ENCODE assay signal across 9 cellular contexts in the genomic region with DNA sequence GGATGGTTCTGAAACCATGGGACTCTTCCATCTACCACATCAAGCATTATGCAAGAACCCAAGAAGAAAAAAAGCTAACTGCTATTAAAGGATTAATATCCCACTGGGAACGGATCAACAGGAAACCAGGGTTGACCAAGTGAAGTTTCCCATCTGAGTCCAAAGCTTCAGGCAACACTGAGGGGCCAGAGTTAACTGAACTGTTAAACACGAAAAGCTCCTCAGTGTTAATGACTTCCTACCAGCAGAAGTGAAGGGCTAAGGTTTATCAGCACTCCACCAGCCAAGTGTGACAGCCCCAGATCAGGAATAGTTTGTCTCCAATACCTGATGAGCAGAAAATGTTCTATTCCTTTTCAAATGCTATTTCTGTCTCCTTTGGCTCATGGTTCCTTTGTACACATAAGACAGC. TPM values are rescaled to one million over a fixed set of nuclear protein-coding genes. Genes with fewer than 3 reads are reported as not detected.
DNase-seq lines count a peak whose midpoint lies in the region; ATAC-seq and TF ChIP-seq lines count a peak whose summit lies in the region.
"Had no signal": no experiment of that assay in that cellular context is flagged by ENCODE, and none has a peak within 500 bp of the region (broad histone marks: within the 10 kb centered on the region; RNA-seq: fewer than 3 reads in every experiment).

No MANE protein-coding gene starts in this region.

- peak overlapping the region; percentile 80 for H3K27ac Mint-ChIP-seq in central memory CD8-positive, alpha-beta T cell (ENCODE audit: low read depth)
- peak overlapping the region in 4 of 6 donors; percentile 2 to 71 (median 14) for H3K27ac Mint-ChIP-seq in immature natural killer cell

- no peaks in the 10 kb centered on the region for H3K36me3 Mint-ChIP-seq in central memory CD8-positive, alpha-beta T cell (ENCODE audit: insufficient read depth)
- H3K36me3 Mint-ChIP-seq in immature natural killer cell, result peaks cover 0 to 4% (median 0%) of the 10 kb centered on the region in 3 donors

- ATAC-seq in central memory CD8-positive, alpha-beta T cell (replicated peaks; ENCODE audit: extremely low read depth, poor library complexity, severe bottlenecking), result no peak
- ATAC-seq in HG02884 (IDR thresholded peaks at IDR 0.05; ENCODE audit: unreplicated experiment), result no peak

- no peaks in the 10 kb centered on the region for H3K27me3 Mint-ChIP-seq in central memory CD8-positive, alpha-beta T cell
- H3K27me3 Mint-ChIP-seq in immature natural killer cell (ENCODE audit: low read depth in 3 of 3), result peaks cover 0 to 2% (median 0%) of the 10 kb centered on the region in 3 donors

- peak overlapping the region; percentile 61 for H3K27ac ChIP-seq in temporal lobe (ENCODE audit: low read depth, low read length)

- no peak for DNase-seq in central memory CD8-positive, alpha-beta T cell (ENCODE audit: low spot score in 2 of 2)
- DNase-seq in immature natural killer cell, result no peak
- DNase-seq in activated CD4-positive, alpha-beta T cell treated with anti-CD3 and anti-CD28 coated beads, Interleukin-2, amount 50 U/mL, for 48 hours, result no peak
- no peak for DNase-seq in NCI-H345 (lab: John Stamatoyannopoulos, UW)
- no peak for DNase-seq in stimulated activated CD4-positive, alpha-beta T cell treated with anti-CD3 and anti-CD28 coated beads, Interleukin-2, amount 100 ng/mL, for 48 hours
- DNase-seq: activated CD4-positive, CD25-positive, alpha-beta regulatory T cell had no signal

- H3K4me1 Mint-ChIP-seq in central memory CD8-positive, alpha-beta T cell, result peaks cover 31% of the 10 kb centered on the region
- peaks cover 39 to 56% of the 10 kb centered on the region in 2 donors for H3K4me1 Mint-ChIP-seq in immature natural killer cell

- TF ChIP-seq RAD21 in Ishikawa (IDR thresholded peaks at IDR 0.05; ENCODE audit: low read depth), result no peak

- no peaks in the 10 kb centered on the region for H3K9me3 Mint-ChIP-seq in central memory CD8-positive, alpha-beta T cell
- no peaks in the 10 kb centered on the region for H3K9me3 Mint-ChIP-seq in immature natural killer cell

- no peak for TF ChIP-seq EP300 in Ishikawa (IDR thresholded peaks at IDR 0.05; ENCODE audit: borderline replicate concordance)

- H3K4me3 Mint-ChIP-seq in central memory CD8-positive, alpha-beta T cell, result no peak overlapping the region
- no peak overlapping the region for H3K4me3 Mint-ChIP-seq in immature natural killer cell

TF ChIP-seq in Ishikawa, 13 proteins besides CTCF, POLR2A, EP300 and RAD21:
- TF ChIP-seq CREB1 (IDR thresholded peaks at IDR 0.05; ENCODE audit: low read depth) (no peak), EGR1 (IDR thresholded peaks at IDR 0.05) (no peak), CEBPB (IDR thresholded peaks at IDR 0.05) (peak; percentile 78), TAF1 (IDR thresholded peaks at IDR 0.05; ENCODE audit: low read depth) (no peak), TEAD4 (IDR thresholded peaks at IDR 0.05) (no peak), FOXM1 (IDR thresholded peaks at IDR 0.05; ENCODE audit: borderline replicate concordance, low read depth) (no peak)
- TF ChIP-seq, protein P1, sequence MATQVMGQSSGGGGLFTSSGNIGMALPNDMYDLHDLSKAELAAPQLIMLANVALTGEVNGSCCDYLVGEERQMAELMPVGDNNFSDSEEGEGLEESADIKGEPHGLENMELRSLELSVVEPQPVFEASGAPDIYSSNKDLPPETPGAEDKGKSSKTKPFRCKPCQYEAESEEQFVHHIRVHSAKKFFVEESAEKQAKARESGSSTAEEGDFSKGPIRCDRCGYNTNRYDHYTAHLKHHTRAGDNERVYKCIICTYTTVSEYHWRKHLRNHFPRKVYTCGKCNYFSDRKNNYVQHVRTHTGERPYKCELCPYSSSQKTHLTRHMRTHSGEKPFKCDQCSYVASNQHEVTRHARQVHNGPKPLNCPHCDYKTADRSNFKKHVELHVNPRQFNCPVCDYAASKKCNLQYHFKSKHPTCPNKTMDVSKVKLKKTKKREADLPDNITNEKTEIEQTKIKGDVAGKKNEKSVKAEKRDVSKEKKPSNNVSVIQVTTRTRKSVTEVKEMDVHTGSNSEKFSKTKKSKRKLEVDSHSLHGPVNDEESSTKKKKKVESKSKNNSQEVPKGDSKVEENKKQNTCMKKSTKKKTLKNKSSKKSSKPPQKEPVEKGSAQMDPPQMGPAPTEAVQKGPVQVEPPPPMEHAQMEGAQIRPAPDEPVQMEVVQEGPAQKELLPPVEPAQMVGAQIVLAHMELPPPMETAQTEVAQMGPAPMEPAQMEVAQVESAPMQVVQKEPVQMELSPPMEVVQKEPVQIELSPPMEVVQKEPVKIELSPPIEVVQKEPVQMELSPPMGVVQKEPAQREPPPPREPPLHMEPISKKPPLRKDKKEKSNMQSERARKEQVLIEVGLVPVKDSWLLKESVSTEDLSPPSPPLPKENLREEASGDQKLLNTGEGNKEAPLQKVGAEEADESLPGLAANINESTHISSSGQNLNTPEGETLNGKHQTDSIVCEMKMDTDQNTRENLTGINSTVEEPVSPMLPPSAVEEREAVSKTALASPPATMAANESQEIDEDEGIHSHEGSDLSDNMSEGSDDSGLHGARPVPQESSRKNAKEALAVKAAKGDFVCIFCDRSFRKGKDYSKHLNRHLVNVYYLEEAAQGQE (IDR thresholded peaks at IDR 0.05; ENCODE audit: low read depth), result no peak
- TF ChIP-seq, protein P2, sequence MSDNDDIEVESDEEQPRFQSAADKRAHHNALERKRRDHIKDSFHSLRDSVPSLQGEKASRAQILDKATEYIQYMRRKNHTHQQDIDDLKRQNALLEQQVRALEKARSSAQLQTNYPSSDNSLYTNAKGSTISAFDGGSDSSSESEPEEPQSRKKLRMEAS (IDR thresholded peaks at IDR 0.05), result no peak

RNA-seq across cellular contexts. Expression of a gene that starts 36.7 kb away (rescaled TPM):
- 10 to 100 TPM; 22.6 to 34.6 (median 31.2) TPM for polyA plus RNA-seq in immature natural killer cell
- 22.9 TPM for total RNA-seq in temporal lobe
